In genomic region chr22:35629406-35630234, GRCh38 we compare ENCODE assay signal across 8 cellular contexts. TPM values are rescaled to one million over a fixed set of nuclear protein-coding genes. Genes with fewer than 3 reads are reported as not detected.
A peak's percentile ranks its signal among the peaks of the same experiment; 100 is the strongest.
DNase-seq lines count a peak whose midpoint lies in the region; ATAC-seq, FAIRE-seq and TF ChIP-seq lines count a peak whose summit lies in the region.

No MANE protein-coding gene starts in this region.

- H3K9me3 ChIP-seq in Peyer's patch = no peaks in the 10 kb centered on the region

- TF ChIP-seq CTCF in Peyer's patch (IDR thresholded peaks at IDR 0.05) = no peak

- H3K27me3 ChIP-seq in Peyer's patch = no peaks in the 10 kb centered on the region

- peak; percentile 40 for FAIRE-seq in GM12892 (lab: Jason Lieb, UNC)

- TF ChIP-seq POLR2A in GM12892 (IDR thresholded peaks at IDR 0.05; ENCODE audit: low read depth, low read length) = no peak
- no peak for TF ChIP-seq POLR2A in Peyer's patch (IDR thresholded peaks at IDR 0.05)

- peaks cover 0 to 4% (median 0%) of the 10 kb centered on the region in 4 donors for H3K4me1 ChIP-seq in Peyer's patch

- H3K27ac ChIP-seq in Peyer's patch = peak overlapping the region; percentile 27 to 69 (median 39)

- ATAC-seq in HG03135 (IDR thresholded peaks at IDR 0.05; ENCODE audit: unreplicated experiment) (no peak), GM21390 (IDR thresholded peaks at IDR 0.05; ENCODE audit: unreplicated experiment) (no peak)

- DNase-seq in GM12892 (ENCODE audit: insufficient read length) (no peak), Peyer's patch (peak in 2 of 3 donors; percentile 22 to 76), amniotic epithelial cell (ENCODE audit: low read depth) (peak; percentile 96), kidney tubule cell (ENCODE audit: low spot score) (peak; percentile 99), NCI-H2171 (lab: John Stamatoyannopoulos, UW) (no peak)
- peak; percentile 53 for DNase-seq in stimulated activated CD8-positive, alpha-beta memory T cell treated with anti-CD3 and anti-CD28 coated beads, Interleukin-7, amount 100 ng/mL, for 48 hours (ENCODE audit: extremely low read depth in 1 of 2, low read depth in 1 of 2)

- H3K4me3 ChIP-seq in Peyer's patch = no peak overlapping the region

- no peaks in the 10 kb centered on the region for H3K36me3 ChIP-seq in Peyer's patch

RNA-seq across cellular contexts. Expression of gene MB, which starts 12.5 kb away (rescaled TPM):
- not detected for polyA plus RNA-seq in GM12892 (2012; ENCODE audit: missing spikeins)
- total RNA-seq in Peyer's patch = 10 to 100 TPM in 2 of 4 donors, 1 to 10 TPM in 2; 5.6 to 11.7 (median 9.8) TPM

RNA-seq across cellular contexts. Expression of gene APOL6, which starts 18.6 kb away (rescaled TPM):
- 6.1 TPM for polyA plus RNA-seq in GM12892 (2012; ENCODE audit: missing spikeins)
- total RNA-seq in Peyer's patch = 10 to 100 TPM; 28.9 to 70.2 (median 46.8) TPM

Comparison
In these comparisons a context has a peak if more than half of its experiments do, and no peak if none do; other contexts are left out.
1. DNase-seq: peak in Peyer's patch (2 of 3), amniotic epithelial cell (single experiment), kidney tubule cell (single experiment) and stimulated activated CD8-positive, alpha-beta memory T cell treated with anti-CD3 and anti-CD28 coated beads, Interleukin-7, amount 100 ng/mL, for 48 hours (2 of 2); none in GM12892 (single experiment) and NCI-H2171 (single experiment).